6 cellular contexts compared by ENCODE assay signal in the genomic region with DNA sequence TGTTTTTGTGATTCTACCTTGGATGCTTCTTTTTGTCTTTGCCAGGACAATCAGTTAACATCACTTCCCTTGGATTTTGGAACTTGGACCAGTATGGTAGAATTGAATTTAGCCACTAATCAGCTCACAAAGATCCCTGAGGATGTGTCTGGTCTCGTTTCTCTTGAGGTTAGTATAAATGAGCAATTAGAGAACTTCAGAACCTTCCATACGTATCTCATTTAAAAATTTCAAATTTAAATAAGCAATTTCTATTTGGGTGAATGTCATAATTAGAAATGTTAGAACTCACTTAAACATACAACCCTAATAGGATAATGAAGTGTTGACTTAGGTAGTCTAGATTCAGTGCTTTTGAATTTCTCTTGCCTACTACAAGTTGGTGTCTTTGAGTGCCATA.
"Had no signal": no experiment of that assay in that cellular context is flagged by ENCODE, and none has a peak within 500 bp of the region (broad histone marks: within the 10 kb centered on the region; RNA-seq: fewer than 3 reads in every experiment).

No MANE protein-coding gene starts in this region.

- DNase-seq: GDM1, GF-D8 had no signal

- H3K4me3 ChIP-seq: GM12878 had no signal

- ATAC-seq: GM12878 had no signal

- FAIRE-seq: GM12878, GM12891, GM12892, GM18507 had no signal
